Comparison of ENCODE assay signal across 8 cellular contexts in the genomic region with DNA sequence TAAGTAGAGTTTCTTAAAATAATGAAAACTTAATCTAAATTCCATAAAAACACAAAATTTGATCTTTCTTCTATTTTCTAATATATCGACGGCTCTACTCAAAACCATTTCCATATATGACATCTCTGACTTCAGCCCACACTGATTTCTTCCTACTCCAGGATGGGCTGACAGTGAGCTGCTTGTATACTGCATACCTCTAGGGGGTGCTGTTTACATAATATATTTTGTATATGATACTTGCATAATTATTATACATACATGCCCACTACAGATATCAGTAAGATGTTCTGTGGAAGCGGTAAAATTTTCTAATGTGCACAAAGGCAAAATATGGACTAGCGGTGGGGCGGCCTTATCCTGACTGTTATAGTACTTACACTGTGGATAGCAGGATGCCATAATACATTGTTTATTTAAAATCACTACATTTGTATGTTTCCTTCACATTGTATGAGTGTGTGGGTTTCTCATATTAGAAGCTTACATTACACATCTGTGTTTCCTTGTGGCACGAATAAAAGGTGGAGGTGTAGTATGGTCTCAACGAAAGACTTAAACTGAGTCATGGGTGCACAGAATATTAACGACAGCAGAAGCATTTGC.
DNase-seq lines count a peak whose midpoint lies in the region; ATAC-seq and TF ChIP-seq lines count a peak whose summit lies in the region.

No MANE protein-coding gene starts in this region.

- peak; percentile 93 for ATAC-seq in GM18907 (IDR thresholded peaks at IDR 0.05; ENCODE audit: unreplicated experiment)
- peak; percentile 93 for ATAC-seq in HG03095 (IDR thresholded peaks at IDR 0.05; ENCODE audit: unreplicated experiment)

- H3K27me3 Mint-ChIP-seq in mesothelial cell of epicardium (ENCODE audit: low read depth): no peaks in the 10 kb centered on the region

- H3K4me1 Mint-ChIP-seq in mesothelial cell of epicardium: peaks cover 1% of the 10 kb centered on the region

- TF ChIP-seq CTCF in C4-2B (conservative IDR thresholded peaks at IDR 0.05) (peak; percentile 84), astrocyte of the spinal cord (IDR thresholded peaks at IDR 0.05; ENCODE audit: low read depth, low read length) (peak; percentile 69), mesothelial cell of epicardium (IDR thresholded peaks at IDR 0.05; ENCODE audit: unreplicated experiment) (peak; percentile 71)

- H3K4me3 Mint-ChIP-seq in mesothelial cell of epicardium: no peak overlapping the region

- peaks cover 7% of the 10 kb centered on the region for H3K9me3 Mint-ChIP-seq in mesothelial cell of epicardium

- H3K36me3 Mint-ChIP-seq in mesothelial cell of epicardium: no peaks in the 10 kb centered on the region

- H3K4me3 ChIP-seq in astrocyte of the spinal cord (ENCODE audit: low read depth, low read length): no peak overlapping the region

- H3K27ac Mint-ChIP-seq in mesothelial cell of epicardium: no peak overlapping the region

- peak; percentile 53 for DNase-seq in NCI-H2196 (lab: John Stamatoyannopoulos, UW; ENCODE audit: unreplicated experiment)
- DNase-seq in astrocyte of the spinal cord (ENCODE audit: low read depth, low spot score): peak; percentile 24
- DNase-seq in mesothelial cell of epicardium (ENCODE audit: low spot score in 2 of 2, unreplicated experiment in 2 of 2): no peak
- DNase-seq in stimulated activated naive CD4-positive, alpha-beta T cell treated with Interleukin-2 at 50 U/mL for 16 hours (lab: John Stamatoyannopoulos, UW): no peak
- DNase-seq in hypothalamus (lab: John Stamatoyannopoulos, UW): no peak

- in situ Hi-C loops in astrocyte of the spinal cord (cut with HindIII; ENCODE audit: low sequenced_read_pairs): no loop called here

- H3K27ac ChIP-seq in C4-2B: no peak overlapping the region

Comparison
In these comparisons a context has a peak if more than half of its experiments do, and no peak if none do; other contexts are left out.
1. DNase-seq: peak in NCI-H2196 (single experiment) and astrocyte of the spinal cord (single experiment); none in mesothelial cell of epicardium (0 of 2), stimulated activated naive CD4-positive, alpha-beta T cell treated with Interleukin-2 at 50 U/mL for 16 hours (single experiment) and hypothalamus (0 of 51).
2. Peak in every context shown above with its lines, with median percentiles within 50 percentile points of each other: CTCF ChIP-seq.